In the genomic region with DNA sequence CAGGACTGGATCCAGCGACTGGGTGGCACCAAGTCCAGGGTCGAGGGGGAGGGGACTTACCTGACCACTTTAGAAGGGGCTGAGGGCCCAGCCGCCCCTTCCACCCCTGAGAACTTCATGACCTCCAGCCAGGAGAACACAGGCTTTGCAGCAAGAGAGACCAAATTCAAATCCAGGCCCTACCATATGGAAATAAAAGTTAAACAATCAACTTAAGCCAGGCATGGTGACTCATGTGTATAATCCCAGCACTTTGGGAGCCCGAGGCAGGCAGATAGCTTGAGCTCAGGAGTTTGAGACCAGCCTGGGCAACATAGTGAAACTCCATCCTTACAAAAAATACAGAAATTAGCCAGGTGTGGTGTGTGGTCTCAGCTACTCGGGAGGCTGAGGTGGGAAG, we compare ENCODE assay signal across 22 cellular contexts.
A peak's percentile ranks its signal among the peaks of the same experiment; 100 is the strongest.
DNase-seq lines count a peak whose midpoint lies in the region; ATAC-seq, FAIRE-seq and TF ChIP-seq lines count a peak whose summit lies in the region.
"Had no signal": no experiment of that assay in that cellular context is flagged by ENCODE, and none has a peak within 500 bp of the region (broad histone marks: within the 10 kb centered on the region; RNA-seq: fewer than 3 reads in every experiment).

No MANE protein-coding gene starts in this region.

- WGBS in K562 (ENCODE audit: insufficient coverage, low coverage, missing lambda C conversion rate): 0% methylated on average over 5 of the region's 5 CpGs

- DNase-seq in A673 (ENCODE audit: low spot score): peak; percentile 50
- DNase-seq in HT1080 (ENCODE audit: low read depth): peak; percentile 68
- no peak for DNase-seq in K562 (ENCODE audit: extremely low read depth in 1 of 4, low spot score in 3 of 4)
- DNase-seq in fibroblast of the conjunctiva (ENCODE audit: low read depth): peak; percentile 26
- DNase-seq in GM19239 (ENCODE audit: insufficient read length, low spot score): no peak
- DNase-seq in NCI-H2196 treated with DMSO at 0.1 percent for 48 hours (lab: John Stamatoyannopoulos, UW; ENCODE audit: unreplicated experiment): no peak
- no peak for DNase-seq in OCI-LY7 (ENCODE audit: low spot score)
- no peak for DNase-seq in Karpas-422
- DNase-seq: activated CD4-positive, alpha-beta T cell treated with anti-CD3 and anti-CD28 coated beads for 4 hours; activated gamma-delta T cell treated with Interleukin-2 at 50 U/mL for 16 hours; anterior cingulate cortex; CD4-positive, alpha-beta T cell; DMS79; glutamatergic neuron; GOT3; KBM-7; NCI-H1105; NCI-H774; ovary; right lobe of liver; stimulated activated naive CD4-positive, alpha-beta T cell had no signal

- H3K9me1 ChIP-seq in K562 (ENCODE audit: control insufficient read depth, insufficient read depth, low read length): peaks cover 3% of the 10 kb centered on the region

- H4K20me1 ChIP-seq in K562 (replicated peaks; ENCODE audit: control insufficient read depth, insufficient read depth, low read length) (peaks cover 13% of the 10 kb centered on the region), OCI-LY7 (ENCODE audit: insufficient read depth, low read length) (no peaks in the 10 kb centered on the region), Karpas-422 (ENCODE audit: insufficient read depth, low read depth, low read length) (no peaks in the 10 kb centered on the region)

- H3K27me3 ChIP-seq in A673 (replicated peaks; ENCODE audit: insufficient read depth, low read depth, low read length, poor library complexity): no peaks in the 10 kb centered on the region
- peaks cover 14 to 67% of the 10 kb centered on the region in 2 experiments for H3K27me3 ChIP-seq in K562 (ENCODE audit: control insufficient read depth in 2 of 2, insufficient read depth in 2 of 2, low read length in 2 of 2)
- H3K27me3 ChIP-seq in Karpas-422 (ENCODE audit: low read length): no peaks in the 10 kb centered on the region
- H3K27me3 ChIP-seq: ovary, right lobe of liver had no signal

- no peak overlapping the region for H2AFZ ChIP-seq in K562 (ENCODE audit: low read depth, low read length)
- H2AFZ ChIP-seq in OCI-LY7 (ENCODE audit: low read length): no peak overlapping the region
- no peak overlapping the region for H2AFZ ChIP-seq in Karpas-422 (ENCODE audit: low read length)

- no peak for TF ChIP-seq RAD21 in K562 (CRISPR knock-in tag; conservative IDR thresholded peaks at IDR 0.05 in 1 of 2, IDR thresholded peaks at IDR 0.05 in 1 of 2)

- no peaks in the 10 kb centered on the region for H3K79me2 ChIP-seq in K562 (ENCODE audit: control insufficient read depth, insufficient read depth, low read length)
- no peaks in the 10 kb centered on the region for H3K79me2 ChIP-seq in OCI-LY7 (ENCODE audit: insufficient read depth, low read depth, low read length)
- no peaks in the 10 kb centered on the region for H3K79me2 ChIP-seq in Karpas-422 (ENCODE audit: low read length)

- H3K36me3 ChIP-seq in A673 (ENCODE audit: insufficient read depth, low read length, poor library complexity, severe bottlenecking) (no peaks in the 10 kb centered on the region), K562 (ENCODE audit: control insufficient read depth, insufficient read depth, low read length) (no peaks in the 10 kb centered on the region), OCI-LY7 (ENCODE audit: insufficient read depth, low read length) (no peaks in the 10 kb centered on the region), Karpas-422 (ENCODE audit: insufficient read depth, low read length) (no peaks in the 10 kb centered on the region)
- H3K36me3 ChIP-seq: ovary, right lobe of liver, tibial nerve had no signal

- POLR2A ChIA-PET in A673 (lab: Charles Lee; ENCODE audit: low non-redundant PET): no interaction called here
- POLR2A ChIA-PET in K562 (lab: Yijun Ruan, JAX): no interaction called here
- POLR2A ChIA-PET in OCI-LY7 (lab: Charles Lee): no interaction called here

- H3K4me3 ChIP-seq in A673 (ENCODE audit: low read depth, low read length, poor library complexity, severe bottlenecking): no peak overlapping the region
- H3K4me3 ChIP-seq in K562: no peak overlapping the region
- no peak overlapping the region for H3K4me3 ChIP-seq in OCI-LY7 (ENCODE audit: low read depth, low read length, poor library complexity, severe bottlenecking)
- no peak overlapping the region for H3K4me3 ChIP-seq in Karpas-422 (ENCODE audit: low read length)
- H3K4me3 ChIP-seq: ovary, right lobe of liver, tibial nerve had no signal

- no peak for TF ChIP-seq EP300 in K562 (IDR thresholded peaks at IDR 0.05; ENCODE audit: low read length)

- H3K9me3 ChIP-seq in A673 (ENCODE audit: low read depth, low read length, poor library complexity, severe bottlenecking) (no peaks in the 10 kb centered on the region), K562 (replicated peaks; ENCODE audit: control insufficient read depth, insufficient read depth, low read depth, low read length) (no peaks in the 10 kb centered on the region), OCI-LY7 (ENCODE audit: low read length) (no peaks in the 10 kb centered on the region), Karpas-422 (ENCODE audit: low read length) (no peaks in the 10 kb centered on the region)
- H3K9me3 ChIP-seq: ovary, right lobe of liver, tibial nerve had no signal

- BruUV-seq in A673 (replicated peaks; lab: Mats Ljungman, UMichigan) (no TSS peak), K562 (replicated peaks; lab: Mats Ljungman, UMichigan) (no TSS peak), OCI-LY7 (replicated peaks; lab: Mats Ljungman, UMichigan) (no TSS peak)

- no peak for TF ChIP-seq POLR2A in K562 (conservative IDR thresholded peaks at IDR 0.05)

- no peak for ATAC-seq in K562

- CTCF ChIA-PET in A673 (lab: Charles Lee): interaction anchor here (1.2 kb wide), 1 partner anchor 51 kb away, joined by 4 read pairs; no protein-coding TSS in a partner anchor
- CTCF ChIA-PET in K562 (lab: Yijun Ruan, JAX; ENCODE audit: low intra/inter-chr PET ratio): no interaction called here
- CTCF ChIA-PET in OCI-LY7 (lab: Charles Lee; ENCODE audit: unreplicated experiment): no interaction called here

- H3K9me2 ChIP-seq in OCI-LY7 (ENCODE audit: insufficient read depth, low read length) (no peaks in the 10 kb centered on the region), Karpas-422 (replicated peaks; ENCODE audit: insufficient read depth, low read length) (no peaks in the 10 kb centered on the region)

- H3K27ac ChIP-seq in A673 (ENCODE audit: low read depth, low read length, poor library complexity, severe bottlenecking) (no peak overlapping the region), K562 (ENCODE audit: extremely low read depth, low read depth, low read length) (no peak overlapping the region), OCI-LY7 (ENCODE audit: low read depth, low read length, poor library complexity, severe bottlenecking) (no peak overlapping the region), Karpas-422 (ENCODE audit: low read length) (no peak overlapping the region)
- H3K27ac ChIP-seq: ovary, right lobe of liver, tibial nerve had no signal

- no peak for FAIRE-seq in K562 (lab: Jason Lieb, UNC)
- FAIRE-seq in GM19239 (lab: Jason Lieb, UNC): no peak

- TF ChIP-seq CTCF in A673 (conservative IDR thresholded peaks at IDR 0.05; ENCODE audit: low read depth, low read length) (no peak), K562 (IDR thresholded peaks at IDR 0.05 in 2 of 3, conservative IDR thresholded peaks at IDR 0.05 in 1 of 3; ENCODE audit: insufficient read depth in 2 of 3, low read depth in 1 of 3, low read length in 3 of 3) (no peak), OCI-LY7 (conservative IDR thresholded peaks at IDR 0.05; ENCODE audit: low read length) (no peak)

- H3K4me1 ChIP-seq in A673 (ENCODE audit: insufficient read depth, low read length, poor library complexity, severe bottlenecking) (peaks cover 10% of the 10 kb centered on the region), K562 (replicated peaks in 1 of 2; ENCODE audit: control insufficient read depth in 2 of 2, insufficient read depth in 2 of 2, low read length in 2 of 2) (peaks cover 0 to 3% of the 10 kb centered on the region in 2 experiments; a peak in 1 of 5 replicates), OCI-LY7 (ENCODE audit: insufficient read depth, low read length, poor library complexity, severe bottlenecking) (no peaks in the 10 kb centered on the region), Karpas-422 (ENCODE audit: low read length) (no peaks in the 10 kb centered on the region)
- H3K4me1 ChIP-seq: right lobe of liver had no signal

- H3K9ac ChIP-seq in K562 (ENCODE audit: insufficient read depth in 1 of 2, low read depth in 2 of 2, low read length in 2 of 2) (no peak overlapping the region), Karpas-422 (ENCODE audit: low read length) (no peak overlapping the region)

- intact Hi-C loops in A673 (cut with micrococcal nuclease; ENCODE audit: unreplicated experiment) (no loop called here), K562 (cut with micrococcal nuclease) (no loop called here), OCI-LY7 (cut with micrococcal nuclease; ENCODE audit: unreplicated experiment) (no loop called here)

- in situ Hi-C loops in K562 (cut with MboI): no loop called here

- H3K4me2 ChIP-seq in K562 (ENCODE audit: insufficient read depth, low read length): no peak overlapping the region
- no peak overlapping the region for H3K4me2 ChIP-seq in OCI-LY7 (ENCODE audit: low read length)
- no peak overlapping the region for H3K4me2 ChIP-seq in Karpas-422 (ENCODE audit: low read depth, low read length, poor library complexity, severe bottlenecking)

TF ChIP-seq in K562, 482 proteins besides CTCF, POLR2A, EP300 and RAD21:
- TF ChIP-seq CREB3L1 (IDR thresholded peaks at IDR 0.05; ENCODE audit: borderline replicate concordance, low read depth) (no peak), CBFA2T3 (IDR thresholded peaks at IDR 0.05) (peak; percentile 12; the same call in 1 of the 2 replicates)

Comparison
In these comparisons a context has a peak if more than half of its experiments do, and no peak if none do; other contexts are left out.
1. DNase-seq: peak in A673 (single experiment), HT1080 (single experiment) and fibroblast of the conjunctiva (single experiment); none in K562 (0 of 4), GM19239 (single experiment), NCI-H2196 treated with DMSO at 0.1 percent for 48 hours (single experiment), OCI-LY7 (single experiment) and Karpas-422 (single experiment).